In the genomic region with DNA sequence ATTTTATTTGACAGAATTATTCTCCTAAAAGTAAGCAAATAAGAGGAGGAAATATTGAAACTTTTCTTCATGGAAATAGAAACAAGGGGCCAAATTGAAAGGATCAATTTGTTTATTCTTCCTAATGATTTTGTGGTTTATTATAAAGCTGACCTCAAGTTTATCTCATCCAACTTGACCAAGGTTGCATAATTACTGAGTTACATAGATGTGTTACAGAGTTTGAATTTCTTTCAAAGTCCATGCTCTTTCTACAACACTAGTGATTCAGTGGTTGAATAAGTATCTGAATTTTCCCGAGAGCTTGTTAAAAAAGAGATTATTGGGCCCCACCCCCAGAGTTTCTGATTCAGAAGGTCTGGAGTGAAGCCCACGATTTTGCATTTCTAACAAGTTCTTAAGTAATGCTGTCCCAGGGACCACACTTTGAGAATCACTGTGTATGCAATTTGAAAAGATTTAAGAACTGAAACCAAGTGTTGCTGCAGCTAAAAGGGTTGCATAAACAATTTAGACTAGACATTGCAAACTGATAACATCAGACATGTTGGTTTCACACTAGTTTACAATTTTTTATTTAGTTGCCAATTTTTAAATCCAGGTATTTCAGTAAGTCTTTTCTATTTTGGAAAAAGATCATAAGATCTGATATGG, we compare ENCODE assay signal across 33 cellular contexts.
"Had no signal": no experiment of that assay in that cellular context is flagged by ENCODE, and none has a peak within 500 bp of the region (broad histone marks: within the 10 kb centered on the region; RNA-seq: fewer than 3 reads in every experiment).

No MANE protein-coding gene starts in this region.

- H3K27ac ChIP-seq: cardiac muscle cell, SJCRH30, SK-N-MC had no signal

- H3K36me3 ChIP-seq: cardiac muscle cell, MG63, SJCRH30 had no signal

- DNase-seq: activated CD4-positive, alpha-beta T cell treated with anti-CD3 and anti-CD28 coated beads, Interleukin-2, amount 10 ng/mL, durations not matched to agents 24 days and 14 days; activated CD4-positive, alpha-beta T cell treated with anti-CD3 and anti-CD28 coated beads, Interleukin-2, amount 50 U/mL, for 4 hours; activated CD8-positive, alpha-beta T cell treated with anti-CD3 and anti-CD28 coated beads for 36 hours; activated effector memory CD4-positive, alpha-beta T cell treated with anti-CD3 and anti-CD28 coated beads, Interleukin-2, amount 50 U/mL, for 16 hours; activated naive CD4-positive, alpha-beta T cell; activated naive CD4-positive, alpha-beta T cell treated with anti-CD3 and anti-CD28 coated beads, Interleukin-2, amount 50 U/mL, for 16 hours; activated naive CD8-positive, alpha-beta T cell treated with anti-CD3 and anti-CD28 coated beads for 36 hours; activated T-cell treated with anti-CD3 and anti-CD28 coated beads, Interleukin-2, amount 50 U/mL, for 1 hour; activated T-cell treated with anti-CD3 and anti-CD28 coated beads, Interleukin-2, amount 50 U/mL, for 72 hours; amniotic stem cell; aorta; Kasumi-1; KBM-7; MG63; NCI-H1105; NCI-H1417 treated with DMSO at 0.1 percent for 48 hours; NCI-H187 treated with DMSO at 0.1 percent for 48 hours; NCI-H2081; NCI-H2171 treated with DMSO at 0.1 percent for 48 hours; NCI-H2227 treated with DMSO at 0.1 percent for 48 hours; NCI-H446; NCI-H524; NCI-H69; NCI-H82; PC-3; Right ventricle myocardium superior; SJCRH30; T1000 had no signal

- H3K27me3 ChIP-seq: cardiac muscle cell, MG63, SJCRH30 had no signal

- ATAC-seq: activated CD8-positive, alpha-beta T cell treated with anti-CD3 and anti-CD28 coated beads for 36 hours; activated T-cell treated with anti-CD3 and anti-CD28 coated beads, Interleukin-2, amount 50 U/mL, for 72 hours; activated T-helper 17 cell treated with anti-CD3 and anti-CD28 coated beads, Interleukin-2, amount 50 U/mL, for 72 hours; PC-3 had no signal

- H3K4me3 ChIP-seq: cardiac muscle cell, MG63, SJCRH30, SK-N-MC had no signal

- FAIRE-seq: RCC 7860, TTC549 had no signal

- H3K9me3 ChIP-seq: MG63, SJCRH30 had no signal
